1 cellular context compared by ENCODE assay signal in the genomic region with DNA sequence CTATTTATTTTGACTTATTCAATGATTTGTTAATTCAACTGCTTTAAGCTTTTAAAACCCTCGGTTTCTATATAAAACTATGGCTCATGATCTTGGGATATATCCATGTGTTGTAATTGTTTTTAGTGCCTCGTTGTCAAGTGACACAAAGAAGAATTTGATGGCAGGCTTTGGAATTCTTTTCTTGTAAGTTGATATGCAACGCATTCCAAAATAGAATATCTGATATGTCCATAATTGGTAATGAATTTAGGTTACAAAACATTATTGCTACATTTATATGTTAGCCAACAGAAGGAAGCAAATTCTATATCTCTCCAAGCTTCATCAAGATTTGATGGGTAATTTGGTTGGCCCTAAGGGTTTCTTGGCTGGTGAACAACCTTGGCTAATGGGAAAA.
A peak's percentile ranks its signal among the peaks of the same experiment; 100 is the strongest.
TF ChIP-seq lines count a peak whose summit lies in the region.

No MANE protein-coding gene starts in this region.

TF ChIP-seq in SK-N-SH treated with all-trans-retinoic acid at 6 μM for 48 hours, 23 proteins besides CTCF, POLR2A, EP300 and RAD21 (continued from another document):
- TF ChIP-seq, protein P1, sequence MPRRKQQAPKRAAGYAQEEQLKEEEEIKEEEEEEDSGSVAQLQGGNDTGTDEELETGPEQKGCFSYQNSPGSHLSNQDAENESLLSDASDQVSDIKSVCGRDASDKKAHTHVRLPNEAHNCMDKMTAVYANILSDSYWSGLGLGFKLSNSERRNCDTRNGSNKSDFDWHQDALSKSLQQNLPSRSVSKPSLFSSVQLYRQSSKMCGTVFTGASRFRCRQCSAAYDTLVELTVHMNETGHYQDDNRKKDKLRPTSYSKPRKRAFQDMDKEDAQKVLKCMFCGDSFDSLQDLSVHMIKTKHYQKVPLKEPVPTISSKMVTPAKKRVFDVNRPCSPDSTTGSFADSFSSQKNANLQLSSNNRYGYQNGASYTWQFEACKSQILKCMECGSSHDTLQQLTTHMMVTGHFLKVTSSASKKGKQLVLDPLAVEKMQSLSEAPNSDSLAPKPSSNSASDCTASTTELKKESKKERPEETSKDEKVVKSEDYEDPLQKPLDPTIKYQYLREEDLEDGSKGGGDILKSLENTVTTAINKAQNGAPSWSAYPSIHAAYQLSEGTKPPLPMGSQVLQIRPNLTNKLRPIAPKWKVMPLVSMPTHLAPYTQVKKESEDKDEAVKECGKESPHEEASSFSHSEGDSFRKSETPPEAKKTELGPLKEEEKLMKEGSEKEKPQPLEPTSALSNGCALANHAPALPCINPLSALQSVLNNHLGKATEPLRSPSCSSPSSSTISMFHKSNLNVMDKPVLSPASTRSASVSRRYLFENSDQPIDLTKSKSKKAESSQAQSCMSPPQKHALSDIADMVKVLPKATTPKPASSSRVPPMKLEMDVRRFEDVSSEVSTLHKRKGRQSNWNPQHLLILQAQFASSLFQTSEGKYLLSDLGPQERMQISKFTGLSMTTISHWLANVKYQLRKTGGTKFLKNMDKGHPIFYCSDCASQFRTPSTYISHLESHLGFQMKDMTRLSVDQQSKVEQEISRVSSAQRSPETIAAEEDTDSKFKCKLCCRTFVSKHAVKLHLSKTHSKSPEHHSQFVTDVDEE (CRISPR knock-in tag; IDR thresholded peaks at IDR 0.05): no peak
- peak; percentile 65 for TF ChIP-seq ISL1 (CRISPR knock-in tag; IDR thresholded peaks at IDR 0.05)
